In the genomic region with DNA sequence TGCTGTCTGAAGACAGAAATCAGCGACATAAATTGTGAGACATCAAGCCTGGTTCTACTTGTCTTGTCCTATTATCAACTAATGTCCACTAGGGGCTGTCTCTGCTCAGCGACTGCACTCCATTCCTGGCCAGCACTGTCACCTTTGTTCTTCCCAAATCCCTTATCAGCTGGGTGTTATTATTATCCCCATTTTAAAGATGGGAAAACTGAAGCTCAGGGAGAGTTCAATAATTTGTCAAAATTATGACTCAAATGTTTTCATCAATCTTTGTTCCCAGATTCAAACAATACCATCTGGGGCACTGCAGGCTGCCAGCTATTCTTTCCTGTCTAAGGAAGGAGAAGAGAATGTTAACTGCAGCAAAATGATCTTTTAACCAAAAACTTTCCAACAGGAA, we compare ENCODE assay signal across 9 cellular contexts.
A peak's percentile ranks its signal among the peaks of the same experiment; 100 is the strongest.
DNase-seq lines count a peak whose midpoint lies in the region; ATAC-seq and TF ChIP-seq lines count a peak whose summit lies in the region.
"Had no signal": no experiment of that assay in that cellular context is flagged by ENCODE, and none has a peak within 500 bp of the region (broad histone marks: within the 10 kb centered on the region; RNA-seq: fewer than 3 reads in every experiment).

No MANE protein-coding gene starts in this region.

- no peaks in the 10 kb centered on the region for H3K9me3 ChIP-seq in RWPE2 (ENCODE audit: severe bottlenecking)

- H3K27ac ChIP-seq in C4-2B (no peak overlapping the region), RWPE2 (ENCODE audit: poor library complexity, severe bottlenecking) (no peak overlapping the region)

- no peaks in the 10 kb centered on the region for H3K36me3 ChIP-seq in RWPE2 (ENCODE audit: low read depth)

- TF ChIP-seq CTCF in C4-2B (conservative IDR thresholded peaks at IDR 0.05) (peak; percentile 79), GM13977 (IDR thresholded peaks at IDR 0.05; ENCODE audit: extremely low read depth, insufficient read depth, missing control alignments) (peak; percentile 32), RWPE2 (IDR thresholded peaks at IDR 0.05; ENCODE audit: poor library complexity, severe bottlenecking) (peak; percentile 44)

- peaks cover 7% of the 10 kb centered on the region for H3K27me3 ChIP-seq in RWPE2 (ENCODE audit: insufficient read depth, poor library complexity, severe bottlenecking)

- ATAC-seq in RWPE2 (ENCODE audit: low read depth) (no peak), GM18909 (IDR thresholded peaks at IDR 0.05; ENCODE audit: poor library complexity, unreplicated experiment) (no peak), HG02852 (IDR thresholded peaks at IDR 0.05; ENCODE audit: unreplicated experiment) (no peak)

- no peak overlapping the region for H3K4me3 ChIP-seq in RWPE2 (ENCODE audit: severe bottlenecking)

- in situ Hi-C loops in GM13977 (cut with MboI; ENCODE audit: low pct_unique_long_range_greater_than_20kb, low sequenced_read_pairs, unreplicated experiment), result no loop called here

- DNase-seq in GM13977 (ENCODE audit: low spot score), result no peak
- no peak for DNase-seq in RWPE2 (ENCODE audit: low spot score)
- DNase-seq in left kidney (ENCODE audit: low read depth, low spot score), result peak; percentile 72
- DNase-seq in AML-193 (lab: John Stamatoyannopoulos, UW), result no peak
- no peak for DNase-seq in medulla oblongata (ENCODE audit: extremely low spot score)
- DNase-seq: activated CD4-positive, alpha-beta memory T cell treated with anti-CD3 and anti-CD28 coated beads for 36 hours had no signal

- no peaks in the 10 kb centered on the region for H3K4me1 ChIP-seq in RWPE2 (ENCODE audit: insufficient read depth, poor library complexity, severe bottlenecking)
